Comparison of ENCODE assay signal across 1 cellular context in genomic region chr2:223941579-223942277, GRCh38.
A peak's percentile ranks its signal among the peaks of the same experiment; 100 is the strongest.
TF ChIP-seq lines count a peak whose summit lies in the region.

No MANE protein-coding gene starts in this region.

TF ChIP-seq in IMR-90, 13 proteins besides CTCF, POLR2A, EP300 and RAD21:
- peak; percentile 73 for TF ChIP-seq CEBPB (IDR thresholded peaks at IDR 0.05; ENCODE audit: low read depth, low read length)
- TF ChIP-seq ELK1 (IDR thresholded peaks at IDR 0.05; ENCODE audit: borderline replicate concordance, low read depth, low read length), result no peak
- TF ChIP-seq FOS (IDR thresholded peaks at IDR 0.05; ENCODE audit: low read depth, low read length), result peak; percentile 45; the same call in 1 of the 2 replicates
- TF ChIP-seq MAFK (IDR thresholded peaks at IDR 0.05; ENCODE audit: low read depth, low read length), result peak; percentile 54
- no peak for TF ChIP-seq SMC3 (IDR thresholded peaks at IDR 0.05; ENCODE audit: low read depth, low read length)
- TF ChIP-seq MXI1 (IDR thresholded peaks at IDR 0.05; ENCODE audit: borderline replicate concordance, low read depth, low read length), result 0 out of 2 replicates have a peak, but pooled peaks have one; percentile 13
- TF ChIP-seq USF2 (IDR thresholded peaks at IDR 0.05; ENCODE audit: low read depth, low read length), result no peak
